In genomic region chr1:21327566-21328323, GRCh38 we compare ENCODE assay signal across 2 cellular contexts.
TF ChIP-seq lines count a peak whose summit lies in the region.

No MANE protein-coding gene starts in this region.

TF ChIP-seq in liver, 16 proteins besides CTCF, POLR2A, EP300 and RAD21 (continued from another document):
- TF ChIP-seq REST (IDR thresholded peaks at IDR 0.05), result no peak
- TF ChIP-seq JUND (IDR thresholded peaks at IDR 0.05), result no peak
- TF ChIP-seq RXRA (IDR thresholded peaks at IDR 0.05), result peak in 1 of 2 donors; percentile 14
- no peak for TF ChIP-seq NR2F2 (IDR thresholded peaks at IDR 0.05)
- TF ChIP-seq HNF4A (conservative IDR thresholded peaks at IDR 0.05), result peak in 1 of 2 donors; percentile 22

TF ChIP-seq in SK-N-SH treated with all-trans-retinoic acid at 6 μM for 48 hours, 23 proteins besides CTCF, POLR2A, EP300 and RAD21 (continued from another document):
- TF ChIP-seq RARB (CRISPR knock-in tag; IDR thresholded peaks at IDR 0.05), result no peak
- no peak for TF ChIP-seq ZFP3 (CRISPR knock-in tag; IDR thresholded peaks at IDR 0.05)
- TF ChIP-seq ESRRG (CRISPR knock-in tag; IDR thresholded peaks at IDR 0.05), result no peak
- TF ChIP-seq PPARA (CRISPR knock-in tag; IDR thresholded peaks at IDR 0.05; ENCODE audit: borderline replicate concordance), result no peak
- TF ChIP-seq ZNF8 (CRISPR knock-in tag; IDR thresholded peaks at IDR 0.05), result no peak
- no peak for TF ChIP-seq ISL1 (CRISPR knock-in tag; IDR thresholded peaks at IDR 0.05)
- no peak for TF ChIP-seq ZNF70 (CRISPR knock-in tag; IDR thresholded peaks at IDR 0.05)
